Comparison of ENCODE assay signal across 1 cellular context in the genomic region with DNA sequence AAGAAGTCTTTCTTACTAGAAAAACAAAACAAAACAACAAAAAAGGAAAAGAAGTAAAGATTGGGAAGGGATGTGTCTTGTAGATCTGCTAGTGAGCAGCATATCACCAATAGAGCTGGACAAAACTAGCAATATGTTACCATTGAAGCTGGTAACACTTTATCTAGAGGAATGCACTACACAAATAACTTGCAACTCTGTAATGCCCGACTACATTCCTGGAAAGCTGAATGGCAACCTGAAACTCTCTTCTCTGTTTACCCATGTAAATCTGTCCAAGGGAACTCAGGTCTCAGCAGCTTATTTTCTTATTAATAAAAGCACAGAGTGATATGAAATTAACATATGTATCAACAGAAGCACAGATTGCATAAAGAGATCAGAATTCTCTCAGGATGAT.
TF ChIP-seq lines count a peak whose summit lies in the region.

No MANE protein-coding gene starts in this region.

TF ChIP-seq in IMR-90, 13 proteins besides CTCF, POLR2A, EP300 and RAD21 (continued from another document):
- TF ChIP-seq, protein P1, sequence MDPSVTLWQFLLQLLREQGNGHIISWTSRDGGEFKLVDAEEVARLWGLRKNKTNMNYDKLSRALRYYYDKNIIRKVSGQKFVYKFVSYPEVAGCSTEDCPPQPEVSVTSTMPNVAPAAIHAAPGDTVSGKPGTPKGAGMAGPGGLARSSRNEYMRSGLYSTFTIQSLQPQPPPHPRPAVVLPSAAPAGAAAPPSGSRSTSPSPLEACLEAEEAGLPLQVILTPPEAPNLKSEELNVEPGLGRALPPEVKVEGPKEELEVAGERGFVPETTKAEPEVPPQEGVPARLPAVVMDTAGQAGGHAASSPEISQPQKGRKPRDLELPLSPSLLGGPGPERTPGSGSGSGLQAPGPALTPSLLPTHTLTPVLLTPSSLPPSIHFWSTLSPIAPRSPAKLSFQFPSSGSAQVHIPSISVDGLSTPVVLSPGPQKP (IDR thresholded peaks at IDR 0.05; ENCODE audit: borderline replicate concordance, low read depth, low read length): no peak
- TF ChIP-seq, protein P2, sequence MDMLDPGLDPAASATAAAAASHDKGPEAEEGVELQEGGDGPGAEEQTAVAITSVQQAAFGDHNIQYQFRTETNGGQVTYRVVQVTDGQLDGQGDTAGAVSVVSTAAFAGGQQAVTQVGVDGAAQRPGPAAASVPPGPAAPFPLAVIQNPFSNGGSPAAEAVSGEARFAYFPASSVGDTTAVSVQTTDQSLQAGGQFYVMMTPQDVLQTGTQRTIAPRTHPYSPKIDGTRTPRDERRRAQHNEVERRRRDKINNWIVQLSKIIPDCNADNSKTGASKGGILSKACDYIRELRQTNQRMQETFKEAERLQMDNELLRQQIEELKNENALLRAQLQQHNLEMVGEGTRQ (IDR thresholded peaks at IDR 0.05; ENCODE audit: low read depth, low read length): no peak
